In the genomic region with DNA sequence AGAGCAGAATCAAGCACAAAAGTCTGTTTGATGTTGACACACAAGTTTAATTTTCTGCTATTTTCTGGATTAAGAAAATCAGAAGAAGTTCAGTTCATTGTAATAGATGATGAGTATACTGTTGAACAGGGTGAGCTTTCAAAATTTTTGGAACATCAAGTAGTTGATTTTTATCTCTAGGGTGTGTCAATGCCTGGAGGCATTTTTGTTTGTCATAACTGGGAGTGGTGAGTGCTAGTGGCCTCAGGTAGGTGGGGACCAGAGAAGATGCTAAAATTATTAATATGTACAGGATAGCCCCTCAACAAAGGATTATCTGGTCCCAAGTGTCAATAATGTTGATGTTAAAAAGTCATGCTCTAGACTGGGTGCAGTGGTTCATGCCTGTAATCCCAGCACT, we compare ENCODE assay signal across 25 cellular contexts.
"Had no signal": no experiment of that assay in that cellular context is flagged by ENCODE, and none has a peak within 500 bp of the region (broad histone marks: within the 10 kb centered on the region; RNA-seq: fewer than 3 reads in every experiment).

No MANE protein-coding gene starts in this region.

- H3K9me3 Mint-ChIP-seq: endodermal cell had no signal

- H3K27ac Mint-ChIP-seq: dendritic cell treated with granulocyte-macrophage colony-stimulating factor and Interleukin-4, amounts not matched to agents 40 ng/mL and 50 ng/mL, for 4 days; effector memory CD8-positive, alpha-beta T cell; endodermal cell had no signal

- H3K4me2 ChIP-seq: hepatocyte had no signal

- H3K4me3 Mint-ChIP-seq: dendritic cell treated with granulocyte-macrophage colony-stimulating factor and Interleukin-4, amounts not matched to agents 40 ng/mL and 50 ng/mL, for 4 days; effector memory CD8-positive, alpha-beta T cell; endodermal cell had no signal

- H2AFZ ChIP-seq: hepatocyte had no signal

- H3K4me1 ChIP-seq: colonic mucosa, esophagus squamous epithelium, gastrocnemius medialis, heart left ventricle, heart right ventricle had no signal

- H3K27me3 Mint-ChIP-seq: dendritic cell treated with granulocyte-macrophage colony-stimulating factor and Interleukin-4, amounts not matched to agents 40 ng/mL and 50 ng/mL, for 4 days; effector memory CD8-positive, alpha-beta T cell had no signal

- H3K27me3 ChIP-seq: colonic mucosa, dorsolateral prefrontal cortex, esophagus muscularis mucosa, esophagus squamous epithelium, gastrocnemius medialis, gastroesophageal sphincter, heart left ventricle, heart right ventricle, hepatocyte had no signal

- H3K79me2 ChIP-seq: hepatocyte had no signal

- H3K4me1 Mint-ChIP-seq: endodermal cell had no signal

- H3K9me3 ChIP-seq: colonic mucosa, esophagus muscularis mucosa, esophagus squamous epithelium, gastrocnemius medialis, gastroesophageal sphincter, heart left ventricle, heart right ventricle had no signal

- DNase-seq: colonic mucosa; cortex of kidney; dermis blood vessel endothelial cell; dorsolateral prefrontal cortex; effector CD4-positive, alpha-beta T cell; effector CD8-positive, alpha-beta T cell; effector memory CD4-positive, alpha-beta T cell; effector memory CD8-positive, alpha-beta T cell; endodermal cell; erythroblast; esophagus squamous epithelium; foreskin fibroblast; foreskin melanocyte; gastrocnemius medialis; glutamatergic neuron; head of caudate nucleus; heart left ventricle; heart right ventricle had no signal

- H3K27ac ChIP-seq: colonic mucosa, coronary artery, dorsolateral prefrontal cortex, epithelial cell of prostate, esophagus muscularis mucosa, esophagus squamous epithelium, gastrocnemius medialis, gastroesophageal sphincter, heart left ventricle, heart right ventricle, hepatocyte had no signal

- H3K36me3 ChIP-seq: colonic mucosa, esophagus muscularis mucosa, esophagus squamous epithelium, gastrocnemius medialis, gastroesophageal sphincter, heart left ventricle, heart right ventricle had no signal

- H3K4me3 ChIP-seq: colonic mucosa, coronary artery, dorsolateral prefrontal cortex, esophagus muscularis mucosa, esophagus squamous epithelium, gastrocnemius medialis, gastroesophageal sphincter, heart left ventricle, heart right ventricle, hepatocyte had no signal

- ATAC-seq: effector memory CD8-positive, alpha-beta T cell; esophagus mucosa; gastrocnemius medialis; gastroesophageal sphincter; heart left ventricle; heart right ventricle had no signal
